ENCODE assay signal across 8 cellular contexts in genomic region chr7:127347567-127348246, GRCh38. TPM values are rescaled to one million over a fixed set of nuclear protein-coding genes. Genes with fewer than 3 reads are reported as not detected.
A peak's percentile ranks its signal among the peaks of the same experiment; 100 is the strongest.
DNase-seq lines count a peak whose midpoint lies in the region; ATAC-seq and TF ChIP-seq lines count a peak whose summit lies in the region.

No MANE protein-coding gene starts in this region.

- ATAC-seq in GM18498 (IDR thresholded peaks at IDR 0.05; ENCODE audit: unreplicated experiment) (peak; percentile 98), HG02884 (IDR thresholded peaks at IDR 0.05; ENCODE audit: unreplicated experiment) (peak; percentile 90)

- H3K27me3 Mint-ChIP-seq in chondrocyte (ENCODE audit: low read depth), result no peaks in the 10 kb centered on the region

- no peak overlapping the region for H3K27ac Mint-ChIP-seq in chondrocyte (ENCODE audit: unreplicated experiment)

- peak; percentile 67 for DNase-seq in NCI-H2107 (lab: John Stamatoyannopoulos, UW)
- peak; percentile 50 to 62 for DNase-seq in activated CD4-positive, alpha-beta T cell treated with anti-CD3 and anti-CD28 coated beads for 24 hours (ENCODE audit: low read depth in 2 of 2)
- peak; percentile 88 for DNase-seq in chondrocyte (ENCODE audit: low spot score)
- peak; percentile 88 for DNase-seq in left kidney (ENCODE audit: low read depth, low spot score)
- DNase-seq in stimulated activated CD4-positive, alpha-beta T cell treated with anti-CD3 and anti-CD28 coated beads, Interleukin-4, amount 100 ng/mL, for 24 hours, result peak; percentile 72
- no peak for DNase-seq in mesenteric fat pad (ENCODE audit: low spot score)

- H3K36me3 Mint-ChIP-seq in chondrocyte (ENCODE audit: low read depth), result peaks cover 7% of the 10 kb centered on the region

- TF ChIP-seq CTCF in chondrocyte (IDR thresholded peaks at IDR 0.05), result peak; percentile 77

- H3K4me3 Mint-ChIP-seq in chondrocyte (ENCODE audit: unreplicated experiment), result peak overlapping the region; percentile 65

- H3K4me1 Mint-ChIP-seq in chondrocyte (ENCODE audit: low read depth), result peaks cover 3% of the 10 kb centered on the region

- peaks cover 19% of the 10 kb centered on the region for H3K9me3 Mint-ChIP-seq in chondrocyte (ENCODE audit: low read depth)

RNA-seq across cellular contexts. Expression of gene ZNF800, which starts 44.8 kb away (rescaled TPM):
- 27.3 to 33.6 TPM (median 30.5 TPM) in 3 replicates for total RNA-seq in chondrocyte
- 40.2 TPM for total RNA-seq in mesenteric fat pad
